In genomic region chr20:47334022-47334551, GRCh38 we compare ENCODE assay signal across 1 cellular context.
A peak's percentile ranks its signal among the peaks of the same experiment; 100 is the strongest.
TF ChIP-seq lines count a peak whose summit lies in the region.

No MANE protein-coding gene starts in this region.

TF ChIP-seq in HepG2, 621 proteins besides CTCF, POLR2A, EP300 and RAD21 (continued from another document and continues in another):
- TF ChIP-seq, protein P1, sequence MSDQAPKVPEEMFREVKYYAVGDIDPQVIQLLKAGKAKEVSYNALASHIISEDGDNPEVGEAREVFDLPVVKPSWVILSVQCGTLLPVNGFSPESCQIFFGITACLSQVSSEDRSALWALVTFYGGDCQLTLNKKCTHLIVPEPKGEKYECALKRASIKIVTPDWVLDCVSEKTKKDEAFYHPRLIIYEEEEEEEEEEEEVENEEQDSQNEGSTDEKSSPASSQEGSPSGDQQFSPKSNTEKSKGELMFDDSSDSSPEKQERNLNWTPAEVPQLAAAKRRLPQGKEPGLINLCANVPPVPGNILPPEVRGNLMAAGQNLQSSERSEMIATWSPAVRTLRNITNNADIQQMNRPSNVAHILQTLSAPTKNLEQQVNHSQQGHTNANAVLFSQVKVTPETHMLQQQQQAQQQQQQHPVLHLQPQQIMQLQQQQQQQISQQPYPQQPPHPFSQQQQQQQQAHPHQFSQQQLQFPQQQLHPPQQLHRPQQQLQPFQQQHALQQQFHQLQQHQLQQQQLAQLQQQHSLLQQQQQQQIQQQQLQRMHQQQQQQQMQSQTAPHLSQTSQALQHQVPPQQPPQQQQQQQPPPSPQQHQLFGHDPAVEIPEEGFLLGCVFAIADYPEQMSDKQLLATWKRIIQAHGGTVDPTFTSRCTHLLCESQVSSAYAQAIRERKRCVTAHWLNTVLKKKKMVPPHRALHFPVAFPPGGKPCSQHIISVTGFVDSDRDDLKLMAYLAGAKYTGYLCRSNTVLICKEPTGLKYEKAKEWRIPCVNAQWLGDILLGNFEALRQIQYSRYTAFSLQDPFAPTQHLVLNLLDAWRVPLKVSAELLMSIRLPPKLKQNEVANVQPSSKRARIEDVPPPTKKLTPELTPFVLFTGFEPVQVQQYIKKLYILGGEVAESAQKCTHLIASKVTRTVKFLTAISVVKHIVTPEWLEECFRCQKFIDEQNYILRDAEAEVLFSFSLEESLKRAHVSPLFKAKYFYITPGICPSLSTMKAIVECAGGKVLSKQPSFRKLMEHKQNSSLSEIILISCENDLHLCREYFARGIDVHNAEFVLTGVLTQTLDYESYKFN (CRISPR knock-in tag; conservative IDR thresholded peaks at IDR 0.05), result peak; percentile 91
- TF ChIP-seq, protein P2, sequence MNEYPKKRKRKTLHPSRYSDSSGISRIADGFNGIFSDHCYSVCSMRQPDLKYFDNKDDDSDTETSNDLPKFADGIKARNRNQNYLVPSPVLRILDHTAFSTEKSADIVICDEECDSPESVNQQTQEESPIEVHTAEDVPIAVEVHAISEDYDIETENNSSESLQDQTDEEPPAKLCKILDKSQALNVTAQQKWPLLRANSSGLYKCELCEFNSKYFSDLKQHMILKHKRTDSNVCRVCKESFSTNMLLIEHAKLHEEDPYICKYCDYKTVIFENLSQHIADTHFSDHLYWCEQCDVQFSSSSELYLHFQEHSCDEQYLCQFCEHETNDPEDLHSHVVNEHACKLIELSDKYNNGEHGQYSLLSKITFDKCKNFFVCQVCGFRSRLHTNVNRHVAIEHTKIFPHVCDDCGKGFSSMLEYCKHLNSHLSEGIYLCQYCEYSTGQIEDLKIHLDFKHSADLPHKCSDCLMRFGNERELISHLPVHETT (CRISPR knock-in tag; conservative IDR thresholded peaks at IDR 0.05), result no peak
- TF ChIP-seq HOXD1 (CRISPR knock-in tag; IDR thresholded peaks at IDR 0.05) (peak; percentile 83; the same call in 1 of the 2 replicates), POLR2AphosphoS5 (IDR thresholded peaks at IDR 0.05; ENCODE audit: low read depth, low read length) (no peak), ZNF430 (CRISPR knock-in tag; IDR thresholded peaks at IDR 0.05) (no peak; the same call in 1 of the 2 replicates), ZNF878 (CRISPR knock-in tag; IDR thresholded peaks at IDR 0.05) (peak; percentile 86), ZNF687 (CRISPR knock-in tag; IDR thresholded peaks at IDR 0.05) (no peak), ZFP62 (CRISPR knock-in tag; IDR thresholded peaks at IDR 0.05) (no peak; the same call in 1 of the 2 replicates), LBX2 (CRISPR knock-in tag; IDR thresholded peaks at IDR 0.05; ENCODE audit: borderline replicate concordance) (no peak), TAF15 (IDR thresholded peaks at IDR 0.05; ENCODE audit: low read depth, low read length, poor library complexity, severe bottlenecking) (no peak), ATF2 (CRISPR knock-in tag; IDR thresholded peaks at IDR 0.05) (peak; percentile 58; the same call in 1 of the 2 replicates), SKI (IDR thresholded peaks at IDR 0.05; ENCODE audit: partially characterized antibody) (peak; percentile 92), TP53 (CRISPR knock-in tag; conservative IDR thresholded peaks at IDR 0.05) (no peak)
- TF ChIP-seq, protein P3, sequence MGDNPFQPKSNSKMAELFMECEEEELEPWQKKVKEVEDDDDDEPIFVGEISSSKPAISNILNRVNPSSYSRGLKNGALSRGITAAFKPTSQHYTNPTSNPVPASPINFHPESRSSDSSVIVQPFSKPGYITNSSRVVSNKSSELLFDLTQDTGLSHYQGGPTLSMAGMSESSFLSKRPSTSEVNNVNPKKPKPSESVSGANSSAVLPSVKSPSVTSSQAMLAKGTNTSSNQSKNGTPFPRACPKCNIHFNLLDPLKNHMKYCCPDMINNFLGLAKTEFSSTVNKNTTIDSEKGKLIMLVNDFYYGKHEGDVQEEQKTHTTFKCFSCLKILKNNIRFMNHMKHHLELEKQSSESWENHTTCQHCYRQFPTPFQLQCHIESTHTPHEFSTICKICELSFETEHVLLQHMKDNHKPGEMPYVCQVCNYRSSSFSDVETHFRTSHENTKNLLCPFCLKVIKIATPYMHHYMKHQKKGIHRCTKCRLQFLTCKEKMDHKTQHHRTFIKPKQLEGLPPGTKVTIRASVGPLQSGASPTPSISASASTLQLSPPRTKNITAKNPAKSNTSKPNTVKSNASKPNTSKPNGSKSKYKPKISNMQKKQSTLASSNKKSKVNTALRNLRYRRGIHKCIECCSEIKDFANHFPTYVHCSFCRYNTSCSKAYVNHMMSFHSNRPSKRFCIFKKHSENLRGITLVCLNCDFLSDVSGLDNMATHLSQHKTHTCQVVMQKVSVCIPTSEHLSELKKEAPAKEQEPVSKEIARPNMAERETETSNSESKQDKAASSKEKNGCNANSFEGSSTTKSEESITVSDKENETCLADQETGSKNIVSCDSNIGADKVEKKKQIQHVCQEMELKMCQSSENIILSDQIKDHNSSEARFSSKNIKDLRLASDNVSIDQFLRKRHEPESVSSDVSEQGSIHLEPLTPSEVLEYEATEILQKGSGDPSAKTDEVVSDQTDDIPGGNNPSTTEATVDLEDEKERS (CRISPR knock-in tag; IDR thresholded peaks at IDR 0.05), result no peak
- TF ChIP-seq, protein P4, sequence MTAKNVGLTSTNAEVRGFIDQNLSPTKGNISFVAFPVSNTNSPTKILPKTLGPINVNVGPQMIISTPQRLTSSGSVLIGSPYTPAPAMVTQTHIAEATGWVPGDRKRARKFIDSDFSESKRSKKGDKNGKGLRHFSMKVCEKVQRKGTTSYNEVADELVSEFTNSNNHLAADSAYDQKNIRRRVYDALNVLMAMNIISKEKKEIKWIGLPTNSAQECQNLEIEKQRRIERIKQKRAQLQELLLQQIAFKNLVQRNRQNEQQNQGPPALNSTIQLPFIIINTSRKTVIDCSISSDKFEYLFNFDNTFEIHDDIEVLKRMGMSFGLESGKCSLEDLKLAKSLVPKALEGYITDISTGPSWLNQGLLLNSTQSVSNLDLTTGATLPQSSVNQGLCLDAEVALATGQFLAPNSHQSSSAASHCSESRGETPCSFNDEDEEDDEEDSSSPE (CRISPR knock-in tag; IDR thresholded peaks at IDR 0.05), result no peak
- TF ChIP-seq, protein P5, sequence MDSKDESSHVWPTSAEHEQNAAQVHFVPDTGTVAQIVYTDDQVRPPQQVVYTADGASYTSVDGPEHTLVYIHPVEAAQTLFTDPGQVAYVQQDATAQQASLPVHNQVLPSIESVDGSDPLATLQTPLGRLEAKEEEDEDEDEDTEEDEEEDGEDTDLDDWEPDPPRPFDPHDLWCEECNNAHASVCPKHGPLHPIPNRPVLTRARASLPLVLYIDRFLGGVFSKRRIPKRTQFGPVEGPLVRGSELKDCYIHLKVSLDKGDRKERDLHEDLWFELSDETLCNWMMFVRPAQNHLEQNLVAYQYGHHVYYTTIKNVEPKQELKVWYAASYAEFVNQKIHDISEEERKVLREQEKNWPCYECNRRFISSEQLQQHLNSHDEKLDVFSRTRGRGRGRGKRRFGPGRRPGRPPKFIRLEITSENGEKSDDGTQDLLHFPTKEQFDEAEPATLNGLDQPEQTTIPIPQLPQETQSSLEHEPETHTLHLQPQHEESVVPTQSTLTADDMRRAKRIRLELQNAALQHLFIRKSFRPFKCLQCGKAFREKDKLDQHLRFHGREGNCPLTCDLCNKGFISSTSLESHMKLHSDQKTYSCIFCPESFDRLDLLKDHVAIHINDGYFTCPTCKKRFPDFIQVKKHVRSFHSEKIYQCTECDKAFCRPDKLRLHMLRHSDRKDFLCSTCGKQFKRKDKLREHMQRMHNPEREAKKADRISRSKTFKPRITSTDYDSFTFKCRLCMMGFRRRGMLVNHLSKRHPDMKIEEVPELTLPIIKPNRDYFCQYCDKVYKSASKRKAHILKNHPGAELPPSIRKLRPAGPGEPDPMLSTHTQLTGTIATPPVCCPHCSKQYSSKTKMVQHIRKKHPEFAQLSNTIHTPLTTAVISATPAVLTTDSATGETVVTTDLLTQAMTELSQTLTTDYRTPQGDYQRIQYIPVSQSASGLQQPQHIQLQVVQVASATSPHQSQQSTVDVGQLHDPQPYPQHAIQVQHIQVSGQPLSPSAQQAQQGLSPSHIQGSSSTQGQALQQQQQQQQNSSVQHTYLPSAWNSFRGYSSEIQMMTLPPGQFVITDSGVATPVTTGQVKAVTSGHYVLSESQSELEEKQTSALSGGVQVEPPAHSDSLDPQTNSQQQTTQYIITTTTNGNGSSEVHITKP (CRISPR knock-in tag; IDR thresholded peaks at IDR 0.05; ENCODE audit: low read depth), result 0 out of 2 replicates have a peak, but pooled peaks have one; percentile 27
- TF ChIP-seq, protein P6, sequence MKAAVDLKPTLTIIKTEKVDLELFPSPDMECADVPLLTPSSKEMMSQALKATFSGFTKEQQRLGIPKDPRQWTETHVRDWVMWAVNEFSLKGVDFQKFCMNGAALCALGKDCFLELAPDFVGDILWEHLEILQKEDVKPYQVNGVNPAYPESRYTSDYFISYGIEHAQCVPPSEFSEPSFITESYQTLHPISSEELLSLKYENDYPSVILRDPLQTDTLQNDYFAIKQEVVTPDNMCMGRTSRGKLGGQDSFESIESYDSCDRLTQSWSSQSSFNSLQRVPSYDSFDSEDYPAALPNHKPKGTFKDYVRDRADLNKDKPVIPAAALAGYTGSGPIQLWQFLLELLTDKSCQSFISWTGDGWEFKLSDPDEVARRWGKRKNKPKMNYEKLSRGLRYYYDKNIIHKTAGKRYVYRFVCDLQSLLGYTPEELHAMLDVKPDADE (CRISPR knock-in tag; IDR thresholded peaks at IDR 0.05), result no peak; the same call in 1 of the 2 replicates
